10 cellular contexts compared by ENCODE assay signal in the genomic region with DNA sequence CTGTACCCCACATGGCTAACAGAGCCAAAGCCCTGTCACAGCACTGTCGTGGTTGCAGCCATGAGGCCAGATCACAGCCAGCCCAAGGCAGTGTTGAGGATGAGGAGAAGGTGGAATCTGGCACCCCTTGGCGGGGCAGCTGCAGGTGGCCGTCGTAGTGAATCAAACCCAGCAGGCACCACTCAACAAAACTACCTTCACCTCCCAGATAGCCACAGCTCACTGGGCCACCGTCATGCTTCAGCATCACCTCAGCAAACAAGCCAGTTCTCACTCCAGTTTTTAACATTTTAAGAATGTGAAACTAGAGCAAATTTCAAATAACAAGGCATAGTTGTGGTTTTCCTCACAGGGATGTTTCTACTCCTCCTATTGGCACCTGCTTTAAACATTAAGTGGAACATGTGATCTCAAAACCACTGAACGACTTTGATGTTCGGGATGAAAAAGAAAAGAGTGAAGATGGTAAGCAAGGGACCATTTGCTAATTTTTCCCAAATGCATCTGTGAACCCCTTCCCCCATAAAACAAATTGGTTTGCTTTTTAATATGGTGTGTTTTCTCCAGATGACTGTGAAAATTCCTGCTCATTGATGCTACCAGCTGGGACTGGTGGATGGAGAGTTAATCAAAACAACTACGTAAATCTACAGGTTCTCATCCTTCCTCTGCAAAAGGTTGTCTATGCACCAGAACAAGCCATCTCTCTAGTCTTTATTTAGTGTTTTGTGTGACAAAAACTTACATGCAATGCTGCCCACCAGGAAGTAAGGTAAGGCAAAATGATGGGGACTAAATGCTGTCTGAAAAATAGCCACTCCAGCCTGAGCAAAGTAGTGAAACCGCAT. TPM values are rescaled to one million over a fixed set of nuclear protein-coding genes. Genes with fewer than 3 reads are reported as not detected.
DNase-seq lines count a peak whose midpoint lies in the region; ATAC-seq, FAIRE-seq and TF ChIP-seq lines count a peak whose summit lies in the region.
"Had no signal": no experiment of that assay in that cellular context is flagged by ENCODE, and none has a peak within 500 bp of the region (broad histone marks: within the 10 kb centered on the region; RNA-seq: fewer than 3 reads in every experiment).

No MANE protein-coding gene starts in this region.

- H3K36me3 Mint-ChIP-seq in astrocyte (ENCODE audit: low read depth, unreplicated experiment) (peaks cover 3% of the 10 kb centered on the region), osteocyte (ENCODE audit: unreplicated experiment) (peaks cover 5% of the 10 kb centered on the region)

- H3K4me3 Mint-ChIP-seq in astrocyte (ENCODE audit: unreplicated experiment) (no peak overlapping the region), osteocyte (ENCODE audit: unreplicated experiment) (no peak overlapping the region)

- H3K27me3 ChIP-seq in astrocyte (ENCODE audit: insufficient read depth, low read length) = no peaks in the 10 kb centered on the region
- H3K27me3 ChIP-seq: upper lobe of left lung had no signal

- TF ChIP-seq CTCF in astrocyte (IDR thresholded peaks at IDR 0.05; ENCODE audit: insufficient read depth, low read depth, low read length) = no peak
- TF ChIP-seq CTCF in osteocyte (IDR thresholded peaks at IDR 0.05) = no peak
- no peak for TF ChIP-seq CTCF in mucosa of descending colon (IDR thresholded peaks at IDR 0.05)

- no peak overlapping the region for H2AFZ ChIP-seq in astrocyte (ENCODE audit: low read depth, low read length)

- H3K36me3 ChIP-seq in astrocyte (ENCODE audit: insufficient read depth, low read length) = no peaks in the 10 kb centered on the region
- H3K36me3 ChIP-seq in mucosa of descending colon (ENCODE audit: low read depth) = no peaks in the 10 kb centered on the region

- H3K27me3 Mint-ChIP-seq in astrocyte (ENCODE audit: low read depth, unreplicated experiment) (peaks cover 22% of the 10 kb centered on the region), osteocyte (ENCODE audit: unreplicated experiment) (no peaks in the 10 kb centered on the region)

- intact Hi-C loops in mucosa of descending colon (cut with DNase I, micrococcal nuclease) = no loop called here

- H3K27ac ChIP-seq in astrocyte (ENCODE audit: low read depth, low read length) = no peak overlapping the region
- H3K27ac ChIP-seq: RWPE1, upper lobe of left lung had no signal

- DNase-seq in EH (ENCODE audit: low read depth) = peak; percentile 27
- peak; percentile 51 for DNase-seq in NCI-H146 treated with DMSO at 0.1 percent for 48 hours (lab: John Stamatoyannopoulos, UW; ENCODE audit: unreplicated experiment)
- DNase-seq in astrocyte (ENCODE audit: low read depth) = peak; percentile 62
- DNase-seq in osteocyte (ENCODE audit: extremely low spot score, unreplicated experiment) = peak; percentile 76
- DNase-seq in putamen (ENCODE audit: low spot score) = no peak
- DNase-seq in mucosa of descending colon = no peak
- DNase-seq in AML-193 (lab: John Stamatoyannopoulos, UW) = no peak
- DNase-seq: NCI-H2081, upper lobe of left lung had no signal

- H3K4me1 ChIP-seq in astrocyte (ENCODE audit: insufficient read depth, low read length) (no peaks in the 10 kb centered on the region), mucosa of descending colon (ENCODE audit: low read depth) (no peaks in the 10 kb centered on the region)

- H3K27ac Mint-ChIP-seq in astrocyte (ENCODE audit: unreplicated experiment) (no peak overlapping the region), osteocyte (ENCODE audit: unreplicated experiment) (no peak overlapping the region)

- H3K4me3 ChIP-seq in astrocyte (ENCODE audit: insufficient read depth, low read depth, low read length) = no peak overlapping the region
- no peak overlapping the region for H3K4me3 ChIP-seq in mucosa of descending colon
- H3K4me3 ChIP-seq: upper lobe of left lung had no signal

- no peak for FAIRE-seq in astrocyte (lab: Jason Lieb, UNC)

- H3K9me3 ChIP-seq in astrocyte (ENCODE audit: insufficient read depth, low read depth, low read length) = no peaks in the 10 kb centered on the region
- no peaks in the 10 kb centered on the region for H3K9me3 ChIP-seq in mucosa of descending colon
- H3K9me3 ChIP-seq: upper lobe of left lung had no signal

- H3K4me1 Mint-ChIP-seq in astrocyte (ENCODE audit: low read depth, unreplicated experiment) = peaks cover 11% of the 10 kb centered on the region
- H3K4me1 Mint-ChIP-seq in osteocyte (ENCODE audit: unreplicated experiment) = no peaks in the 10 kb centered on the region

- no peaks in the 10 kb centered on the region for H3K9me3 Mint-ChIP-seq in astrocyte (ENCODE audit: unreplicated experiment)
- no peaks in the 10 kb centered on the region for H3K9me3 Mint-ChIP-seq in osteocyte (ENCODE audit: unreplicated experiment)

- no peak overlapping the region for H3K4me2 ChIP-seq in astrocyte (ENCODE audit: low read length)

- H3K79me2 ChIP-seq in astrocyte (ENCODE audit: insufficient read depth, low read length) = no peaks in the 10 kb centered on the region

- H4K20me1 ChIP-seq in astrocyte (ENCODE audit: insufficient read depth, low read length) = no peaks in the 10 kb centered on the region

- no peak overlapping the region for H3K9ac ChIP-seq in astrocyte (ENCODE audit: low read length)

- no peak for ATAC-seq in mucosa of descending colon

RNA-seq across cellular contexts. Expression of a gene that starts 45.5 kb away (rescaled TPM):
- total RNA-seq in astrocyte = 128 and 141 TPM in 2 replicates
- total RNA-seq in osteocyte = 85.5 and 87.4 TPM in 2 replicates
- total RNA-seq in mucosa of descending colon = 10 to 100 TPM; 72.9 to 79.2 (median 73.4) TPM

RNA-seq across cellular contexts. Expression of a gene that starts 50.0 kb away (rescaled TPM):
- total RNA-seq in astrocyte (37.4 and 39.6 TPM in 2 replicates), osteocyte (53.7 and 60.6 TPM in 2 replicates), mucosa of descending colon (10 to 100 TPM; 29.8 to 91.7 (median 30.7) TPM)

Comparison
In these comparisons a context has a peak if more than half of its experiments do, and no peak if none do; other contexts are left out.
1. DNase-seq: peak in EH (single experiment), NCI-H146 treated with DMSO at 0.1 percent for 48 hours (single experiment), astrocyte (single experiment) and osteocyte (single experiment); none in putamen (single experiment), mucosa of descending colon (0 of 3) and AML-193 (0 of 2).